Comparison of ENCODE assay signal across 16 cellular contexts in genomic region chr5:97480313-97480712, GRCh38.
"Had no signal": no experiment of that assay in that cellular context is flagged by ENCODE, and none has a peak within 500 bp of the region (broad histone marks: within the 10 kb centered on the region; RNA-seq: fewer than 3 reads in every experiment).

No MANE protein-coding gene starts in this region.

- H3K4me3 ChIP-seq: right atrium auricular region, thyroid gland had no signal

- H3K4me1 ChIP-seq: right atrium auricular region, thyroid gland had no signal

- H3K27me3 ChIP-seq: brain microvascular endothelial cell, right atrium auricular region, thyroid gland had no signal

- H3K36me3 ChIP-seq: brain microvascular endothelial cell, right atrium auricular region, thyroid gland had no signal

- ATAC-seq: activated CD4-positive, CD25-positive, alpha-beta regulatory T cell treated with anti-CD3 and anti-CD28 coated beads, Interleukin-2, amount 50 U/mL, for 24 hours; left ventricle myocardium superior; stimulated activated memory B cell treated with anti-CD40 and anti-IgM and Interleukin-4, amounts not matched to agents 10 μg/mL and 1 μg/mL and 100 μg/mL, for 72 hours had no signal

- H3K27ac ChIP-seq: brain microvascular endothelial cell, right atrium auricular region, thyroid gland had no signal

- DNase-seq: activated CD4-positive, alpha-beta T cell treated with anti-CD3 and anti-CD28 coated beads, Interleukin-2, amount 50 U/mL, for 1 hour; activated naive CD4-positive, alpha-beta T cell; activated naive CD8-positive, alpha-beta T cell treated with anti-CD3 and anti-CD28 coated beads, Interleukin-2, amount 10 ng/mL, durations not matched to agents 7 days and 5 days; brain microvascular endothelial cell; cortex of kidney; effector CD4-positive, alpha-beta T cell; foreskin fibroblast; hippocampal formation; left ventricle myocardium superior; nephron progenitor cell; occipital lobe; stimulated activated CD4-positive, alpha-beta T cell treated with anti-CD3 and anti-CD28 coated beads, Interleukin-2, amount 100 ng/mL, for 48 hours; thyroid gland had no signal
